Comparison of ENCODE assay signal across 24 cellular contexts in genomic region chr6:125939796-125940195, GRCh38.
"Had no signal": no experiment of that assay in that cellular context is flagged by ENCODE, and none has a peak within 500 bp of the region (broad histone marks: within the 10 kb centered on the region; RNA-seq: fewer than 3 reads in every experiment).

No MANE protein-coding gene starts in this region.

- H3K9me3 ChIP-seq: testis, uterus had no signal

- H3K36me3 ChIP-seq: uterus, WERI-Rb-1 had no signal

- H3K4me3 ChIP-seq: testis, uterus had no signal

- H3K36me3 Mint-ChIP-seq: activated naive CD4-positive, alpha-beta T cell treated with anti-CD3 and anti-CD28 coated beads, Interleukin-2, amount 50 U/mL, for 24 hours; brain had no signal

- DNase-seq: activated CD4-positive, alpha-beta T cell treated with anti-CD3 and anti-CD28 coated beads, Interleukin-2, amount 50 U/mL, for 1 hour; activated CD4-positive, CD25-positive, alpha-beta regulatory T cell treated with anti-CD3 and anti-CD28 coated beads, Interleukin-2, amount 50 U/mL, for 72 hours; activated CD8-positive, alpha-beta memory T cell treated with anti-CD3 and anti-CD28 coated beads for 24 hours; activated gamma-delta T cell; aorta; dermis blood vessel endothelial cell; effector CD8-positive, alpha-beta T cell; glutamatergic neuron; hippocampal formation; left ventricle myocardium superior; nephron progenitor cell; nucleus accumbens; posterior cingulate gyrus; stimulated activated CD4-positive, alpha-beta T cell treated with anti-CD3 and anti-CD28 coated beads, Interleukin-2, amount 100 ng/mL, for 48 hours; stimulated activated CD8-positive, alpha-beta memory T cell treated with anti-CD3 and anti-CD28 coated beads, Interleukin-4, amount 100 ng/mL, for 48 hours; stimulated activated naive CD4-positive, alpha-beta T cell; testis; uterus; WERI-Rb-1 had no signal

- H3K4me1 Mint-ChIP-seq: brain had no signal

- H3K27ac ChIP-seq: testis, uterus, WERI-Rb-1 had no signal

- H3K9me3 Mint-ChIP-seq: activated naive CD4-positive, alpha-beta T cell treated with anti-CD3 and anti-CD28 coated beads, Interleukin-2, amount 50 U/mL, for 24 hours; T-helper 2 cell treated with Interferon-gamma antibody and Interleukin-4, amounts not matched to agents 5 μg/mL and 100 μg/mL, for 36 hours had no signal

- H3K4me1 ChIP-seq: testis, uterus had no signal

- ATAC-seq: left ventricle myocardium superior had no signal

- H3K27ac Mint-ChIP-seq: activated naive CD4-positive, alpha-beta T cell treated with anti-CD3 and anti-CD28 coated beads, Interleukin-2, amount 50 U/mL, for 24 hours; brain; T-helper 2 cell treated with Interferon-gamma antibody and Interleukin-4, amounts not matched to agents 5 μg/mL and 100 μg/mL, for 36 hours had no signal

- H3K4me3 Mint-ChIP-seq: activated naive CD4-positive, alpha-beta T cell treated with anti-CD3 and anti-CD28 coated beads, Interleukin-2, amount 50 U/mL, for 24 hours; brain; nephron progenitor cell; T-helper 2 cell treated with Interferon-gamma antibody and Interleukin-4, amounts not matched to agents 5 μg/mL and 100 μg/mL, for 36 hours had no signal

- FAIRE-seq: frontal cortex, TTC549 had no signal

- H3K27me3 ChIP-seq: testis, uterus had no signal
